Comparison of ENCODE assay signal across 18 cellular contexts in genomic region chr2:26471766-26472706, GRCh38. TPM values are rescaled to one million over a fixed set of nuclear protein-coding genes. Genes with fewer than 3 reads are reported as not detected.
DNase-seq lines count a peak whose midpoint lies in the region; ATAC-seq, FAIRE-seq and TF ChIP-seq lines count a peak whose summit lies in the region.
"Had no signal": no experiment of that assay in that cellular context is flagged by ENCODE, and none has a peak within 500 bp of the region (broad histone marks: within the 10 kb centered on the region; RNA-seq: fewer than 3 reads in every experiment).

No MANE protein-coding gene starts in this region.

- H3K4me3 Mint-ChIP-seq in mesothelial cell of epicardium = no peak overlapping the region
- H3K4me3 Mint-ChIP-seq: activated CD4-positive, alpha-beta memory T cell treated with anti-CD3 and anti-CD28 coated beads, Interleukin-2, amount 10 ng/mL, durations not matched to agents 7 days and 5 days; activated naive CD4-positive, alpha-beta T cell treated with anti-CD3 and anti-CD28 coated beads, Interleukin-2, amount 10 ng/mL, durations not matched to agents 7 days and 5 days had no signal

- H3K36me3 Mint-ChIP-seq in mesothelial cell of epicardium = no peaks in the 10 kb centered on the region
- H3K36me3 Mint-ChIP-seq: activated naive CD4-positive, alpha-beta T cell treated with anti-CD3 and anti-CD28 coated beads, Interleukin-2, amount 10 ng/mL, durations not matched to agents 7 days and 5 days had no signal

- DNase-seq in ELF-1 (ENCODE audit: low read depth, low spot score) = peak; percentile 26
- peak; percentile 47 for DNase-seq in HuH-7.5 (ENCODE audit: low spot score)
- no peak for DNase-seq in GM12878 (ENCODE audit: low read depth, low spot score)
- DNase-seq in mesothelial cell of epicardium (ENCODE audit: low spot score in 2 of 2, unreplicated experiment in 2 of 2) = no peak
- no peak for DNase-seq in activated CD4-positive, alpha-beta T cell treated with anti-CD3 and anti-CD28 coated beads for 48 hours
- DNase-seq in transverse colon = no peak
- no peak for DNase-seq in NCI-H446 (lab: John Stamatoyannopoulos, UW)
- DNase-seq: activated CD4-positive, alpha-beta memory T cell treated with anti-CD3 and anti-CD28 coated beads, Interleukin-2, amount 10 ng/mL, durations not matched to agents 7 days and 5 days; activated naive CD4-positive, alpha-beta T cell treated with anti-CD3 and anti-CD28 coated beads, Interleukin-2, amount 10 ng/mL, durations not matched to agents 7 days and 5 days; GDM1; MG63; NCI-H226; sigmoid colon; stimulated activated naive CD8-positive, alpha-beta T cell treated with anti-CD3 and anti-CD28 coated beads, Interleukin-15, Interleukin-2, amounts not matched to agents 100 U/mL and 50 U/mL, for 24 hours; T1000 had no signal

- CTCF ChIA-PET in GM12878 (lab: Yijun Ruan, JAX) = no interaction called here

- H3K9me3 ChIP-seq in GM12878 (replicated peaks; ENCODE audit: control insufficient read depth, insufficient read depth, low read length) (peaks cover 3% of the 10 kb centered on the region; the same call in 1 of the 3 replicates), transverse colon (no peaks in the 10 kb centered on the region)

- H3K36me3 ChIP-seq in GM12878 (ENCODE audit: control insufficient read depth in 2 of 2, insufficient read depth in 2 of 2, low read length in 1 of 2) (no peaks in the 10 kb centered on the region), transverse colon (no peaks in the 10 kb centered on the region)
- H3K36me3 ChIP-seq: MG63, sigmoid colon had no signal

- in situ Hi-C loops in GM12878 (cut with MboI) = no loop called here
- in situ Hi-C loops in transverse colon (cut with MboI; ENCODE audit: low pct_ligation_motif_present in 1 of 4, low pct_unique_long_range_greater_than_20kb in 1 of 4, low sequenced_read_pairs in 3 of 4) = no loop called here

- H3K27ac ChIP-seq in GM12878 (ENCODE audit: control insufficient read depth, insufficient read depth) = no peak overlapping the region
- H3K27ac ChIP-seq in transverse colon = no peak overlapping the region
- H3K27ac ChIP-seq: C4-2B, sigmoid colon had no signal

- H3K27ac Mint-ChIP-seq in mesothelial cell of epicardium = no peak overlapping the region
- H3K27ac Mint-ChIP-seq: activated CD4-positive, alpha-beta memory T cell treated with anti-CD3 and anti-CD28 coated beads, Interleukin-2, amount 10 ng/mL, durations not matched to agents 7 days and 5 days; activated naive CD4-positive, alpha-beta T cell treated with anti-CD3 and anti-CD28 coated beads, Interleukin-2, amount 10 ng/mL, durations not matched to agents 7 days and 5 days had no signal

- H3K27me3 ChIP-seq in GM12878 (replicated peaks in 1 of 2; ENCODE audit: control insufficient read depth in 2 of 2, insufficient read depth in 2 of 2, low read length in 1 of 2) = no peaks in the 10 kb centered on the region
- H3K27me3 ChIP-seq in transverse colon = no peaks in the 10 kb centered on the region
- H3K27me3 ChIP-seq: MG63, sigmoid colon had no signal

- WGBS in GM12878 (ENCODE audit: insufficient coverage, insufficient replicate concordance, low lambda C conversion rate, missing lambda C conversion rate) = 84% methylated on average over 25 of the region's 25 CpGs
- WGBS in transverse colon (ENCODE audit: low coverage in 1 of 2), 2 donors = 87 to 94% methylated on average over 6 to 25 of the region's 25 CpGs

- no peak for TF ChIP-seq CTCF in GM12878 (IDR thresholded peaks at IDR 0.05 in 2 of 3, conservative IDR thresholded peaks at IDR 0.05 in 1 of 3; ENCODE audit: control insufficient read depth in 2 of 3, extremely low read depth in 1 of 3, insufficient read depth in 1 of 3, low read depth in 3 of 3, low read length in 3 of 3)
- peak; percentile 17 for TF ChIP-seq CTCF in mesothelial cell of epicardium (IDR thresholded peaks at IDR 0.05; ENCODE audit: unreplicated experiment)
- no peak for TF ChIP-seq CTCF in transverse colon (IDR thresholded peaks at IDR 0.05)

- TF ChIP-seq EP300 in GM12878 (IDR thresholded peaks at IDR 0.05; ENCODE audit: borderline replicate concordance in 1 of 2, control insufficient read depth in 1 of 2, low read depth in 2 of 2, low read length in 2 of 2) (no peak), transverse colon (IDR thresholded peaks at IDR 0.05; ENCODE audit: low read depth) (no peak)

- H3K4me2 ChIP-seq in GM12878 (ENCODE audit: control insufficient read depth, insufficient read depth) = no peak overlapping the region

- no peak for TF ChIP-seq POLR2A in GM12878 (IDR thresholded peaks at IDR 0.05; ENCODE audit: low read depth, low read length)
- no peak for TF ChIP-seq POLR2A in transverse colon (IDR thresholded peaks at IDR 0.05)

- H3K4me1 ChIP-seq in GM12878 (ENCODE audit: control insufficient read depth, insufficient read depth, low read length) (no peaks in the 10 kb centered on the region), transverse colon (no peaks in the 10 kb centered on the region)
- H3K4me1 ChIP-seq: sigmoid colon had no signal

- H3K9ac ChIP-seq in GM12878 (ENCODE audit: control insufficient read depth, insufficient read depth, low read length) = no peak overlapping the region

- no peaks in the 10 kb centered on the region for H4K20me1 ChIP-seq in GM12878 (ENCODE audit: control insufficient read depth, insufficient read depth)

- no peaks in the 10 kb centered on the region for H3K79me2 ChIP-seq in GM12878 (ENCODE audit: control insufficient read depth, insufficient read depth, low read length)

- no peak for ATAC-seq in GM12878
- ATAC-seq: stimulated activated naive CD8-positive, alpha-beta T cell treated with anti-CD3 and anti-CD28 coated beads, Interleukin-15, Interleukin-2, amounts not matched to agents 100 U/mL and 50 U/mL, for 24 hours had no signal

- BruUV-seq in GM12878 (replicated peaks; lab: Mats Ljungman, UMichigan) = no TSS peak

- no peaks in the 10 kb centered on the region for H3K4me1 Mint-ChIP-seq in mesothelial cell of epicardium
- H3K4me1 Mint-ChIP-seq: activated naive CD4-positive, alpha-beta T cell treated with anti-CD3 and anti-CD28 coated beads, Interleukin-2, amount 10 ng/mL, durations not matched to agents 7 days and 5 days had no signal

- peaks cover 8% of the 10 kb centered on the region for H3K9me3 Mint-ChIP-seq in mesothelial cell of epicardium

- SMC1A ChIA-PET in GM12878 (lab: Charles Lee; ENCODE audit: uncharacterized antibody, unreplicated experiment) = no interaction called here

- RAD21 ChIA-PET in GM12878 (lab: Charles Lee; ENCODE audit: unreplicated experiment) = no interaction called here

- H3K4me3 ChIP-seq in GM12878 (no peak overlapping the region), transverse colon (no peak overlapping the region)
- H3K4me3 ChIP-seq: MG63, sigmoid colon had no signal

- peak; percentile 7 for FAIRE-seq in GM12878 (lab: Jason Lieb, UNC)

- TF ChIP-seq RAD21 in GM12878 (IDR thresholded peaks at IDR 0.05; ENCODE audit: insufficient read depth, low read depth, low read length) = no peak

- intact Hi-C loops in GM12878 (cut with micrococcal nuclease; ENCODE audit: unreplicated experiment) = no loop called here
- intact Hi-C loops in transverse colon (cut with DNase I; ENCODE audit: low total_unique reads) = no loop called here

- H2AFZ ChIP-seq in GM12878 (ENCODE audit: control insufficient read depth, low read depth, low read length) = no peak overlapping the region

- no peaks in the 10 kb centered on the region for H3K27me3 Mint-ChIP-seq in mesothelial cell of epicardium (ENCODE audit: low read depth)
- H3K27me3 Mint-ChIP-seq: activated CD4-positive, alpha-beta memory T cell treated with anti-CD3 and anti-CD28 coated beads, Interleukin-2, amount 10 ng/mL, durations not matched to agents 7 days and 5 days; activated naive CD4-positive, alpha-beta T cell treated with anti-CD3 and anti-CD28 coated beads, Interleukin-2, amount 10 ng/mL, durations not matched to agents 7 days and 5 days had no signal

- POLR2A ChIA-PET in GM12878 (lab: Charles Lee) = no interaction called here

TF ChIP-seq in GM12878, 131 proteins besides CTCF, POLR2A, EP300 and RAD21:
- no peak for TF ChIP-seq SUZ12 (IDR thresholded peaks at IDR 0.05; ENCODE audit: unreplicated experiment)
- peak; percentile 48 for TF ChIP-seq NR2C2 (IDR thresholded peaks at IDR 0.05; ENCODE audit: borderline replicate concordance, control insufficient read depth, insufficient read length, low read depth)
- TF ChIP-seq BCL3 (IDR thresholded peaks at IDR 0.05; ENCODE audit: borderline replicate concordance, insufficient read depth, low read depth, low read length, poor library complexity, severe bottlenecking) = peak; percentile 20
- no peak for TF ChIP-seq TCF7 (IDR thresholded peaks at IDR 0.05; ENCODE audit: borderline replicate concordance)

RNA-seq across cellular contexts. Expression of gene OTOF, which starts 5.9 kb away (rescaled TPM):
- total RNA-seq in GM12878 (2013; cell fraction: nucleolus; rRNA removed) = not detected in 2 replicates
- total RNA-seq in GM12878 (2014; rRNA removed) = under 0.01 and 0.05 TPM in 2 replicates
- total RNA-seq in GM12878 (2014; rRNA removed; fragmentation: Illumina TruSeq; extraction: Trizol) = not detected in 2 replicates
- 0.29 TPM in 1 of 2 replicates, not detected in the other for total RNA-seq in GM12878 (2021)
- polyA plus RNA-seq in GM12878 (2011; ENCODE audit: low read depth) = 0.16 TPM
- polyA plus RNA-seq in GM12878 (2011; rRNA removed) = 0.03 and 0.07 TPM in 2 replicates
- polyA plus RNA-seq in GM12878 (2011; cell fraction: cytosol; rRNA removed) = 0.03 and 0.04 TPM in 2 replicates
- polyA plus RNA-seq in GM12878 (2011; cell fraction: nucleus; rRNA removed) = 0.18 and 0.27 TPM in 2 replicates
- polyA plus RNA-seq in GM12878 (2012) = 0.34 and 0.42 TPM in 2 replicates
- polyA plus RNA-seq in GM12878 (2014; fragmentation: Illumina TruSeq; extraction: Trizol) = 0.07 TPM in 1 of 2 replicates, not detected in the other
- polyA plus RNA-seq in GM12878 (2014; fragmentation: Nextera tagmentation; extraction: Ambion mirVana) = not detected
- polyA plus RNA-seq in GM12878 (2014; rRNA removed) = 0.14 and 0.31 TPM in 2 replicates
- polyA plus RNA-seq in GM12878 (2016; fragmentation: Nextera tagmentation; extraction: Ambion mirVana) = not detected
- 0.10 TPM in 1 of 2 replicates, not detected in the other for polyA minus RNA-seq in GM12878 (2011; rRNA and poly(A)+ RNA removed)
- polyA minus RNA-seq in GM12878 (2011; cell fraction: cytosol; rRNA and poly(A)+ RNA removed) = not detected in 2 replicates
- polyA minus RNA-seq in GM12878 (2011; cell fraction: nucleus; rRNA and poly(A)+ RNA removed) = 0.10 TPM in 1 of 2 replicates, not detected in the other
- 0.16 to 0.40 TPM (median 0.25 TPM) in 3 replicates for total RNA-seq in mesothelial cell of epicardium
- under 1 TPM in 1 of 4 donors, not detected in 3; 0.37 TPM for total RNA-seq in transverse colon
- total RNA-seq: H4 had no signal
- polyA plus RNA-seq: neural cell had no signal

Comparison
In these comparisons a context has a peak if more than half of its experiments do, and no peak if none do; other contexts are left out.
1. DNase-seq: peak in ELF-1 (single experiment) and HuH-7.5 (single experiment); none in GM12878 (single experiment), mesothelial cell of epicardium (0 of 2), activated CD4-positive, alpha-beta T cell treated with anti-CD3 and anti-CD28 coated beads for 48 hours (single experiment), transverse colon (single experiment) and NCI-H446 (0 of 2).